Comparison of ENCODE assay signal across 23 cellular contexts in the genomic region with DNA sequence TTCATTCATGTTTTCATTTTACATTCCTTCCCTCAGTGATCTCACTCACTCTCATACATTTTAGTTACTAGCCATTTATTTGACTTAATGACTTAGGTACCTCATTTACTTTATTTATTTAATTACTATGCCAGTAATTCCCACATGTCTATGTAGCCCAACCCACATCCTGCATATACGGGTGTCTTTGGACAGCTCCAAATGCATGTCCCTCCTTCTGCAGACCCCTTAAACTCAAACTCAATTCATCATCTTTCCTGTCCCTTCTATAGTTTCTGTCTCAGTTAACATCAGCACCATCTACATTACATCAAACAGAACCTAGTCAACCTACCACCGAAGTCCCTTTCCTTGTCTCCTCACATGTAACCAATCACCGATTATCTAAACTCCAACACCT. TPM values are rescaled to one million over a fixed set of nuclear protein-coding genes. Genes with fewer than 3 reads are reported as not detected.
"Had no signal": no experiment of that assay in that cellular context is flagged by ENCODE, and none has a peak within 500 bp of the region (broad histone marks: within the 10 kb centered on the region; RNA-seq: fewer than 3 reads in every experiment).

No MANE protein-coding gene starts in this region.

- H3K9me3 ChIP-seq: mucosa of descending colon, stomach had no signal

- FAIRE-seq: endothelial cell of umbilical vein, islet of Langerhans had no signal

- ATAC-seq: activated CD8-positive, alpha-beta T cell treated with anti-CD3 and anti-CD28 coated beads for 36 hours; activated T-cell treated with anti-CD3 and anti-CD28 coated beads, Interleukin-2, amount 50 U/mL, for 4 hours; activated T-helper 17 cell treated with anti-CD3 and anti-CD28 coated beads, Interleukin-2, amount 50 U/mL, for 72 hours; mucosa of descending colon; stimulated activated naive B cell treated with anti-CD40 and anti-IgM and Interleukin-4, amounts not matched to agents 10 μg/mL and 1 μg/mL and 100 μg/mL, for 72 hours had no signal

- H3K27me3 ChIP-seq: stomach had no signal

- H3K4me3 ChIP-seq: mucosa of descending colon, smooth muscle cell, stomach had no signal

- DNase-seq: activated B cell treated with CpG ODN at 0.5 μM for 24 hours; activated CD4-positive, alpha-beta T cell treated with anti-CD3 and anti-CD28 coated beads, Interleukin-2, amount 50 U/mL, for 1 hour; activated CD8-positive, alpha-beta T cell treated with anti-CD3 and anti-CD28 coated beads for 36 hours; activated gamma-delta T cell treated with Interleukin-2 at 50 U/mL for 16 hours; activated naive CD4-positive, alpha-beta T cell treated with anti-CD3 and anti-CD28 coated beads, Interleukin-2, amount 50 U/mL, for 16 hours; activated T-cell treated with anti-CD3 and anti-CD28 coated beads, Interleukin-2, amount 50 U/mL, for 4 hours; amygdala; central memory CD4-positive, alpha-beta T cell; foreskin fibroblast; mucosa of descending colon; retina; stimulated activated CD4-positive, alpha-beta T cell treated with anti-CD3 and anti-CD28 coated beads, Interleukin-15, amount 100 ng/mL, for 24 hours; stimulated activated CD4-positive, alpha-beta T cell treated with anti-CD3 and anti-CD28 coated beads, Interleukin-2, amount 100 ng/mL, for 24 hours; stimulated activated naive B cell treated with anti-CD40 and anti-IgM and Interleukin-4, amounts not matched to agents 10 μg/mL and 1 μg/mL and 100 μg/mL, for 72 hours; stomach; T-helper 1 cell had no signal

- H3K36me3 ChIP-seq: stomach had no signal

RNA-seq across cellular contexts. Expression of a gene that starts 2.8 kb away (rescaled TPM):
- total RNA-seq: activated B cell treated with CpG ODN at 0.5 μM for 24 hours; activated CD8-positive, alpha-beta T cell treated with anti-CD3 and anti-CD28 coated beads for 36 hours; activated T-cell treated with anti-CD3 and anti-CD28 coated beads, Interleukin-2, amount 50 U/mL, for 4 hours; activated T-helper 17 cell treated with anti-CD3 and anti-CD28 coated beads, Interleukin-2, amount 50 U/mL, for 72 hours; myocyte; osteoblast; progenitor cell of endocrine pancreas; smooth muscle cell had no signal
- polyA plus RNA-seq: smooth muscle cell had no signal

RNA-seq across cellular contexts. Expression of a gene that starts 34.0 kb away (rescaled TPM):
- total RNA-seq: activated CD8-positive, alpha-beta T cell treated with anti-CD3 and anti-CD28 coated beads for 36 hours; endothelial cell of umbilical vein; myocyte; progenitor cell of endocrine pancreas had no signal
- polyA plus RNA-seq: endothelial cell of umbilical vein, smooth muscle cell had no signal
